In the genomic region with DNA sequence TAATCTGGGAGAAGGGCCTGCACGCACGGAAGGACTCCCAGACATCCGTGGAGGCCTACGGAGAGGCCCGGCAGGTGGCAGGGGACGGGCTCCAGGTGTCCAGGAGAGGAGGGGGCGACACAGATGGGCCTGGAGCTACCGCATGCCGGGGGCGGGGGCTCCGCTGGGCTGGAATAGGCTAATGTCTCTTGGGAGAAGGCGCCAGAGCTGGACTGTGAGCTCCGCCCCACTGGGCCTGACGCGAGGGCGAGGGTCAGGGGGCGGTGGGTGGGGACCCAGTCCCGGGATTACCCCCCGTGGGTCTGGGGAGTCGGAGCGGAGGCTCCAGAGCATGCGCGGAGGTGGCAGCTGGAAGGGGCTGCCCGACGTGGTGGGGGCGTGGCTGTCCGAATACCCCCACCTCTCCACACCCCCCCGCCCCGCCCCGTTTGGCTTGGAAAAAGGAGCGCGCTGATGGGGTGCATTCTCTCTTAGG, we compare ENCODE assay signal across 8 cellular contexts. TPM values are rescaled to one million over a fixed set of nuclear protein-coding genes. Genes with fewer than 3 reads are reported as not detected.
DNase-seq lines count a peak whose midpoint lies in the region; ATAC-seq lines count a peak whose summit lies in the region.

No MANE protein-coding gene starts in this region.

- H4K20me1 ChIP-seq in Karpas-422 (ENCODE audit: insufficient read depth, low read depth, low read length) = peaks cover 5% of the 10 kb centered on the region; the same call in 1 of the 2 replicates

- H3K4me3 ChIP-seq in Karpas-422 (ENCODE audit: low read length) = peak overlapping the region; percentile 98

- peaks cover 56% of the 10 kb centered on the region for H3K79me2 ChIP-seq in Karpas-422 (ENCODE audit: low read length)

- H3K9ac ChIP-seq in Karpas-422 (ENCODE audit: low read length) = peak overlapping the region; percentile 94

- H3K27me3 ChIP-seq in Karpas-422 (ENCODE audit: low read length) = no peaks in the 10 kb centered on the region

- H2AFZ ChIP-seq in Karpas-422 (ENCODE audit: low read length) = peak overlapping the region; percentile 72; the same call in 1 of the 2 replicates

- H3K9me3 ChIP-seq in Karpas-422 (ENCODE audit: low read length) = no peaks in the 10 kb centered on the region

- in situ Hi-C loops in T47D (cut with HindIII; ENCODE audit: low pct_unique_long_range_greater_than_20kb, low sequenced_read_pairs) = no loop called here

- peaks cover 5% of the 10 kb centered on the region; the same call in 1 of the 2 replicates for H3K36me3 ChIP-seq in Karpas-422 (ENCODE audit: insufficient read depth, low read length)

- ATAC-seq in HG02970 (IDR thresholded peaks at IDR 0.05; ENCODE audit: low FRiP score, unreplicated experiment) = no peak

- peak overlapping the region; percentile 92 for H3K4me2 ChIP-seq in Karpas-422 (ENCODE audit: low read depth, low read length, poor library complexity, severe bottlenecking)

- H3K4me1 ChIP-seq in Karpas-422 (ENCODE audit: low read length) = peaks cover 44% of the 10 kb centered on the region

- no peaks in the 10 kb centered on the region for H3K9me2 ChIP-seq in Karpas-422 (replicated peaks; ENCODE audit: insufficient read depth, low read length)

- DNase-seq in NCI-H2107 treated with DMSO at 0.1 percent for 48 hours (lab: John Stamatoyannopoulos, UW; ENCODE audit: unreplicated experiment) (peak; percentile 39), NCI-H2107 (lab: John Stamatoyannopoulos, UW) (no peak), Karpas-422 (peak; percentile 71), T-helper 9 cell (peak; percentile 34), T47D (ENCODE audit: low read depth in 1 of 2, low spot score in 1 of 2) (peak; percentile 25 to 58), iris pigment epithelial cell (ENCODE audit: low read depth) (peak; percentile 25)
- peak; percentile 13 to 22 for DNase-seq in stimulated activated CD4-positive, alpha-beta T cell treated with anti-CD3 and anti-CD28 coated beads, Interleukin-15, amount 100 ng/mL, for 48 hours (ENCODE audit: low read depth in 2 of 2)

- H3K27ac ChIP-seq in Karpas-422 (ENCODE audit: low read length) = peak overlapping the region; percentile 74

RNA-seq across cellular contexts. Expression of a gene that starts 0.7 kb away (rescaled TPM):
- 18.7 and 21.4 TPM in 2 replicates for total RNA-seq in Karpas-422 (2014; rRNA removed; shearing (Covaris generic); ENCODE audit: low replicate concordance)

RNA-seq across cellular contexts. Expression of a gene that starts 47.2 kb away (rescaled TPM):
- total RNA-seq in Karpas-422 (2014; rRNA removed; shearing (Covaris generic); ENCODE audit: low replicate concordance) = 21.2 and 46.8 TPM in 2 replicates
